10 cellular contexts compared by ENCODE assay signal in genomic region chr3:169524131-169524530, GRCh38.
"Had no signal": no experiment of that assay in that cellular context is flagged by ENCODE, and none has a peak within 500 bp of the region (broad histone marks: within the 10 kb centered on the region; RNA-seq: fewer than 3 reads in every experiment).

No MANE protein-coding gene starts in this region.

- H3K4me3 ChIP-seq: GM23248, K562 had no signal

- H3K4me1 Mint-ChIP-seq: IgD-negative memory B cell had no signal

- FAIRE-seq: H54, HTR-8/SVneo, K562 had no signal

- H3K36me3 Mint-ChIP-seq: IgD-negative memory B cell had no signal

- H3K9me3 Mint-ChIP-seq: IgD-negative memory B cell had no signal

- H3K9ac ChIP-seq: GM23248 had no signal

- ATAC-seq: K562 had no signal

- H3K27ac ChIP-seq: GM23248 had no signal

- H3K27ac Mint-ChIP-seq: H9, HFFc6, IgD-negative memory B cell had no signal

- DNase-seq: GM23248, GOT3, H9, HCEC 1CT, HFFc6, KG1 had no signal

- H2AFZ ChIP-seq: GM23248 had no signal

- H3K4me3 Mint-ChIP-seq: H9, HFFc6, IgD-negative memory B cell had no signal
